In the genomic region with DNA sequence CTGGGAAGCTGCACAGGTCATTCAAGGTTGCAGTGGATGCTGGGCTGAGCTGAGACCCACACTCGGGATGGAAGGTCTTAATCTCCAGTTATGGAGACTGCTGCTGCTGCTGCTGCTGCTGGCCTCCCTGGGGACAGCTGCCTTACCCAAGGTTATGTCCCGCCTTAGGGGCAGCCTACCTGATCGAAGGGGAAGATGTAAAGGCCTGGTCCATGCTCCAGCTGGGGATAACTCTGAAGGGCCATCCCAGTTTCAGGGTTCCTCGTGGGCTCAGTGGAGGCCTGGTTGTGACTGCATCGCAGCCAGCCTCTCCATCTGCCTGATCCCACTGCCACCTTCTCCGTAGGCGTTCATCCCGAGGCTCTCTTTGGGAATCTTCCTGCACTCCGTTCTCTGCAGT, we compare ENCODE assay signal across 17 cellular contexts. TPM values are rescaled to one million over a fixed set of nuclear protein-coding genes. Genes with fewer than 3 reads are reported as not detected.
DNase-seq lines count a peak whose midpoint lies in the region; ATAC-seq and TF ChIP-seq lines count a peak whose summit lies in the region.
"Had no signal": no experiment of that assay in that cellular context is flagged by ENCODE, and none has a peak within 500 bp of the region (broad histone marks: within the 10 kb centered on the region; RNA-seq: fewer than 3 reads in every experiment).

No MANE protein-coding gene starts in this region.

- intact Hi-C loops in sigmoid colon (cut with DNase I) = no loop called here
- intact Hi-C loops in activated CD4-positive, alpha-beta T cell treated with anti-CD3 and anti-CD28 coated beads for 36 hours (cut with DNase I, micrococcal nuclease) = no loop called here

- H3K4me3 Mint-ChIP-seq in activated CD4-positive, alpha-beta T cell treated with anti-CD3 and anti-CD28 coated beads for 36 hours = no peak overlapping the region
- H3K4me3 Mint-ChIP-seq: CD4-positive, alpha-beta memory T cell; HFFc6 had no signal

- CTCF ChIA-PET in activated CD4-positive, alpha-beta T cell treated with anti-CD3 and anti-CD28 coated beads for 36 hours (lab: Charles Lee) = interaction anchor here (1.3 to 1.4 kb wide), 2 partner anchors 35 to 66 kb away, joined by 3 to 6 read pairs; no protein-coding TSS in a partner anchor

- no peaks in the 10 kb centered on the region for H3K4me1 Mint-ChIP-seq in activated CD4-positive, alpha-beta T cell treated with anti-CD3 and anti-CD28 coated beads for 36 hours
- H3K4me1 Mint-ChIP-seq: CD4-positive, alpha-beta memory T cell had no signal

- H3K9me3 Mint-ChIP-seq in activated CD4-positive, alpha-beta T cell treated with anti-CD3 and anti-CD28 coated beads for 36 hours (ENCODE audit: low read depth) = no peaks in the 10 kb centered on the region
- H3K9me3 Mint-ChIP-seq: CD4-positive, alpha-beta memory T cell; HFFc6 had no signal

- H3K27ac Mint-ChIP-seq in activated CD4-positive, alpha-beta T cell treated with anti-CD3 and anti-CD28 coated beads for 36 hours = no peak overlapping the region
- H3K27ac Mint-ChIP-seq: CD4-positive, alpha-beta memory T cell; HFFc6 had no signal

- DNase-seq in activated effector memory CD4-positive, alpha-beta T cell treated with anti-CD3 and anti-CD28 coated beads, Interleukin-2, amount 50 U/mL, for 16 hours = peak; percentile 30
- DNase-seq in activated effector memory CD4-positive, alpha-beta T cell treated with Interleukin-2 at 50 U/mL for 16 hours = no peak
- DNase-seq in left lobe of liver (ENCODE audit: low spot score) (peak; percentile 28), sigmoid colon (peak; percentile 40), NCI-H2227 (lab: John Stamatoyannopoulos, UW; ENCODE audit: unreplicated experiment) (no peak)
- no peak for DNase-seq in activated CD4-positive, alpha-beta T cell treated with anti-CD3 and anti-CD28 coated beads for 36 hours
- DNase-seq: BE2C; CD4-positive, alpha-beta memory T cell; DMS153; DMS79 treated with DMSO at 0.1 percent for 48 hours; EL; HCEC 1CT; HFFc6; IMR-90 had no signal

- H3K36me3 Mint-ChIP-seq in activated CD4-positive, alpha-beta T cell treated with anti-CD3 and anti-CD28 coated beads for 36 hours (ENCODE audit: low read depth) = no peaks in the 10 kb centered on the region
- H3K36me3 Mint-ChIP-seq: CD4-positive, alpha-beta memory T cell had no signal

- no peak for TF ChIP-seq POLR2A in sigmoid colon (IDR thresholded peaks at IDR 0.05)

- H3K27me3 ChIP-seq in sigmoid colon = no peaks in the 10 kb centered on the region
- H3K27me3 ChIP-seq: BE2C had no signal

- WGBS in sigmoid colon, 2 donors = 88 to 93% methylated on average over 9 of the region's 9 CpGs

- H3K27me3 Mint-ChIP-seq in activated CD4-positive, alpha-beta T cell treated with anti-CD3 and anti-CD28 coated beads for 36 hours = peaks cover 2% of the 10 kb centered on the region

- H3K4me1 ChIP-seq in sigmoid colon = peaks cover 0 to 36% (median 28%) of the 10 kb centered on the region in 4 donors

- H3K27ac ChIP-seq in sigmoid colon = no peak overlapping the region
- H3K27ac ChIP-seq: A549, C4-2B had no signal

- no peak overlapping the region for H3K4me3 ChIP-seq in sigmoid colon
- H3K4me3 ChIP-seq: A549 had no signal

- H3K9me3 ChIP-seq in sigmoid colon = no peaks in the 10 kb centered on the region
- H3K9me3 ChIP-seq: A549, BE2C had no signal

- no peak for TF ChIP-seq CTCF in sigmoid colon (IDR thresholded peaks at IDR 0.05)

- no peaks in the 10 kb centered on the region for H3K36me3 ChIP-seq in sigmoid colon
- H3K36me3 ChIP-seq: BE2C had no signal

- no peak for ATAC-seq in left lobe of liver
- no peak for ATAC-seq in HG03095 (IDR thresholded peaks at IDR 0.05; ENCODE audit: unreplicated experiment)
- ATAC-seq in activated CD4-positive, alpha-beta T cell treated with anti-CD3 and anti-CD28 coated beads for 36 hours = no peak
- ATAC-seq: A549 had no signal

- TF ChIP-seq EP300 in sigmoid colon (IDR thresholded peaks at IDR 0.05) = no peak

- POLR2A ChIA-PET in activated CD4-positive, alpha-beta T cell treated with anti-CD3 and anti-CD28 coated beads for 36 hours (lab: Charles Lee) = interaction anchor here (0.5 kb wide), 1 partner anchor 911 kb away, joined by 5 read pairs; no protein-coding TSS in a partner anchor

RNA-seq across cellular contexts. Expression of a gene that starts 33.0 kb away (rescaled TPM):
- total RNA-seq in left lobe of liver (250 TPM), sigmoid colon (1,000 to 10,000 TPM in 2 of 4 donors, 100 to 1,000 TPM in 2; 753 to 1,323 (median 1,092) TPM)
- polyA plus RNA-seq in sigmoid colon = 100 to 1,000 TPM in 2 of 3 donors, 10 to 100 TPM in 1; 60.6 to 200 (median 108) TPM
- total RNA-seq in activated CD4-positive, alpha-beta T cell treated with anti-CD3 and anti-CD28 coated beads for 36 hours = 1 to 10 TPM; 7.5 TPM

Comparison
In these comparisons a context has a peak if more than half of its experiments do, and no peak if none do; other contexts are left out.
1. DNase-seq: peak in activated effector memory CD4-positive, alpha-beta T cell treated with anti-CD3 and anti-CD28 coated beads, Interleukin-2, amount 50 U/mL, for 16 hours (single experiment), left lobe of liver (single experiment) and sigmoid colon (single experiment); none in activated effector memory CD4-positive, alpha-beta T cell treated with Interleukin-2 at 50 U/mL for 16 hours (single experiment), activated CD4-positive, alpha-beta T cell treated with anti-CD3 and anti-CD28 coated beads for 36 hours (single experiment) and NCI-H2227 (single experiment).
2. RNA of a gene that starts 33.0 kb away (total RNA-seq): 753 to 1,323 TPM in sigmoid colon and 250 TPM in left lobe of liver (single experiment); 7.5 TPM in activated CD4-positive, alpha-beta T cell treated with anti-CD3 and anti-CD28 coated beads for 36 hours; every median in the first group is over 10 times any median in the second.